2 cellular contexts compared by ENCODE assay signal in the genomic region with DNA sequence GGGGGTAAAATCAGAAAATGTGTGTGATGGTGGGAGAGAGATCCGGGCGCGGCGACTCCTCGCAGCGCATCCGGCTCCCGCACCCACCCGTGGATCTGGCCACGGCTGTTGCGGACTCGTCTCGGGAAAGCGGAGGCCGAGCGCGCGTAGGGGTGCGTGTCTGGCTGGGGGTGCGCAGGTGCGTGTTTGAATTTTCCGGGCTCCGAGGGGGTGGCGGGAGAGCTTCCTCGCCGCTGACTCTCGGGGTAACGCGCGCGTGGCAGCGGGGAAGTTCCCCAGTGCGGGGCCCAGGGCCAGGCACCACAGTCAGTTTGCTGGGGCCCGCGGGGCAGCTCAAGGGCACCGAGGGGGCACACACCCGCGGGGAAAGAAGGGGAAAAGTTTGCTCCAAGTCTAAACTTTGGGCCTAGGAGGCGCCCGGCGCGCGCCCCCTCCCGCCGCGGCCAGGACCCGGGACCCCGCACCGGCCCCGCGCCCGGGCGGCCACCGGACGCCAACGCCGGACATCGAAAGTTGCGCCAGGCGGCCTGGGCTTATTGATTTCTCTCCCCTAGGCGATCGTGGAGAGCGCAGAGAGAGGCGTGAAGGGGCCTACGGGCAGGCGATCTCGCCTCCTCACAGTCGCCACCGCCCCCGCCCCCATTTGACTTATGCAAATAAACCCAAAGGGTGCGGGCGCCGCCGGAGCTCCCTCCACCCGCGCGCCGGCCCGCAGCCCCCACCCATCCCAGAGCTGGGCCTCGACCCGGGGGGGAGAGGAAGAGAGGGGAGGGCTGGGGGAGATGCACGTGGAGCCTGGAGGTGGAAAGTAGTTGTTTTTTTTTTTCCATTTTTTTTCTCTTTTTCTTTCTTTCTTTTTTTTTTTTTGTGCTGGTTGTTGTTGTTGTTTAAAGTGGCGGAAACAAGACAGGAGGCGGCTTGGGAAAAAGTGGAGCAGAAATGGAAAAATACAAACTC.
A peak's percentile ranks its signal among the peaks of the same experiment; 100 is the strongest.
TF ChIP-seq lines count a peak whose summit lies in the region.

No MANE protein-coding gene starts in this region.

TF ChIP-seq in IMR-90, 13 proteins besides CTCF, POLR2A, EP300 and RAD21:
- TF ChIP-seq CHD1 (IDR thresholded peaks at IDR 0.05; ENCODE audit: low read depth, low read length) (0 out of 2 replicates have a peak, but pooled peaks have one; percentile 31), MXI1 (IDR thresholded peaks at IDR 0.05; ENCODE audit: borderline replicate concordance, low read depth, low read length) (no peak; the same call in 1 of the 2 replicates), ELK1 (IDR thresholded peaks at IDR 0.05; ENCODE audit: borderline replicate concordance, low read depth, low read length) (no peak), MAZ (IDR thresholded peaks at IDR 0.05; ENCODE audit: borderline replicate concordance, low read depth, low read length) (peak; percentile 20; the same call in 1 of the 2 replicates), MAFK (IDR thresholded peaks at IDR 0.05; ENCODE audit: low read depth, low read length) (no peak), CEBPB (IDR thresholded peaks at IDR 0.05; ENCODE audit: low read depth, low read length) (no peak), USF2 (IDR thresholded peaks at IDR 0.05; ENCODE audit: low read depth, low read length) (no peak), BHLHE40 (IDR thresholded peaks at IDR 0.05; ENCODE audit: low read depth, low read length) (no peak)

TF ChIP-seq in K562, 482 proteins besides CTCF, POLR2A, EP300 and RAD21 (continues in another document):
- TF ChIP-seq CEBPZ (IDR thresholded peaks at IDR 0.05; ENCODE audit: borderline replicate concordance, low read depth, low read length) (no peak), SOX6 (IDR thresholded peaks at IDR 0.05) (no peak), ZBTB9 (CRISPR knock-in tag; IDR thresholded peaks at IDR 0.05) (no peak), ZNF3 (CRISPR knock-in tag; IDR thresholded peaks at IDR 0.05) (no peak), EGR1 (conservative IDR thresholded peaks at IDR 0.05) (peak; percentile 68), ZNF668 (CRISPR knock-in tag; IDR thresholded peaks at IDR 0.05) (no peak), STAT5B (CRISPR knock-in tag; IDR thresholded peaks at IDR 0.05) (no peak), DIDO1 (tag; IDR thresholded peaks at IDR 0.05; ENCODE audit: low read depth) (no peak), FOSL1 (tag; conservative IDR thresholded peaks at IDR 0.05) (no peak), TOE1 (IDR thresholded peaks at IDR 0.05; ENCODE audit: borderline replicate concordance) (no peak), TOE1 (CRISPR knock-in tag; IDR thresholded peaks at IDR 0.05; ENCODE audit: borderline replicate concordance, low read depth) (no peak), ZNF764 (CRISPR knock-in tag; IDR thresholded peaks at IDR 0.05; ENCODE audit: low read depth) (no peak), ZNF347 (CRISPR knock-in tag; IDR thresholded peaks at IDR 0.05; ENCODE audit: low read depth) (no peak), HNRNPLL (IDR thresholded peaks at IDR 0.05; ENCODE audit: low read depth, low read length, poor library complexity, severe bottlenecking) (no peak), EWSR1 (IDR thresholded peaks at IDR 0.05; ENCODE audit: borderline replicate concordance, low read depth, partially characterized antibody) (no peak), ZNF274 (IDR thresholded peaks at IDR 0.05; ENCODE audit: borderline replicate concordance, low read depth, low read length) (no peak), MECOM (CRISPR knock-in tag; IDR thresholded peaks at IDR 0.05) (no peak), ILF3 (IDR thresholded peaks at IDR 0.05; ENCODE audit: borderline replicate concordance) (no peak), PCBP1 (IDR thresholded peaks at IDR 0.05; ENCODE audit: low read depth, low read length, poor library complexity, severe bottlenecking) (no peak), HDAC2 (IDR thresholded peaks at IDR 0.05) (no peak), POLR2AphosphoS5 (IDR thresholded peaks at IDR 0.05; ENCODE audit: control insufficient read depth, insufficient read depth, low read depth, low read length) (0 out of 2 replicates have a peak, but pooled peaks have one; percentile 20), ZBTB7A (IDR thresholded peaks at IDR 0.05; ENCODE audit: borderline replicate concordance, control insufficient read depth, low read depth, low read length) (peak; percentile 44; the same call in 1 of the 2 replicates), UBTF (IDR thresholded peaks at IDR 0.05; ENCODE audit: borderline replicate concordance in 1 of 2, low read depth in 2 of 2, low read length in 2 of 2) (no peak), TSHZ1 (CRISPR knock-in tag; IDR thresholded peaks at IDR 0.05) (no peak), DACH1 (IDR thresholded peaks at IDR 0.05; ENCODE audit: partially characterized antibody) (no peak), E2F6 (IDR thresholded peaks at IDR 0.05; ENCODE audit: borderline replicate concordance in 1 of 2, extremely low read depth in 1 of 2, insufficient read depth in 1 of 2, insufficient read length in 1 of 2, low read depth in 1 of 2, low read length in 1 of 2, poor library complexity in 1 of 2, severe bottlenecking in 1 of 2) (peak in 1 of 2 experiments; percentile 63), ZNF121 (CRISPR knock-in tag; conservative IDR thresholded peaks at IDR 0.05) (no peak), SRSF3 (IDR thresholded peaks at IDR 0.05; ENCODE audit: insufficient read depth, low read length) (no peak), ZNF12 (CRISPR knock-in tag; IDR thresholded peaks at IDR 0.05) (no peak), ZNF551 (CRISPR knock-in tag; IDR thresholded peaks at IDR 0.05) (no peak), PYGO2 (tag; IDR thresholded peaks at IDR 0.05) (no peak), ZFX (CRISPR knock-in tag; IDR thresholded peaks at IDR 0.05) (peak; percentile 73), ZNF316 (IDR thresholded peaks at IDR 0.05) (peak; percentile 22; the same call in 1 of the 2 replicates)
- TF ChIP-seq, protein P1, sequence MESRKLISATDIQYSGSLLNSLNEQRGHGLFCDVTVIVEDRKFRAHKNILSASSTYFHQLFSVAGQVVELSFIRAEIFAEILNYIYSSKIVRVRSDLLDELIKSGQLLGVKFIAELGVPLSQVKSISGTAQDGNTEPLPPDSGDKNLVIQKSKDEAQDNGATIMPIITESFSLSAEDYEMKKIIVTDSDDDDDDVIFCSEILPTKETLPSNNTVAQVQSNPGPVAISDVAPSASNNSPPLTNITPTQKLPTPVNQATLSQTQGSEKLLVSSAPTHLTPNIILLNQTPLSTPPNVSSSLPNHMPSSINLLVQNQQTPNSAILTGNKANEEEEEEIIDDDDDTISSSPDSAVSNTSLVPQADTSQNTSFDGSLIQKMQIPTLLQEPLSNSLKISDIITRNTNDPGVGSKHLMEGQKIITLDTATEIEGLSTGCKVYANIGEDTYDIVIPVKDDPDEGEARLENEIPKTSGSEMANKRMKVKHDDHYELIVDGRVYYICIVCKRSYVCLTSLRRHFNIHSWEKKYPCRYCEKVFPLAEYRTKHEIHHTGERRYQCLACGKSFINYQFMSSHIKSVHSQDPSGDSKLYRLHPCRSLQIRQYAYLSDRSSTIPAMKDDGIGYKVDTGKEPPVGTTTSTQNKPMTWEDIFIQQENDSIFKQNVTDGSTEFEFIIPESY (CRISPR knock-in tag; IDR thresholded peaks at IDR 0.05) = no peak
- TF ChIP-seq, protein P2, sequence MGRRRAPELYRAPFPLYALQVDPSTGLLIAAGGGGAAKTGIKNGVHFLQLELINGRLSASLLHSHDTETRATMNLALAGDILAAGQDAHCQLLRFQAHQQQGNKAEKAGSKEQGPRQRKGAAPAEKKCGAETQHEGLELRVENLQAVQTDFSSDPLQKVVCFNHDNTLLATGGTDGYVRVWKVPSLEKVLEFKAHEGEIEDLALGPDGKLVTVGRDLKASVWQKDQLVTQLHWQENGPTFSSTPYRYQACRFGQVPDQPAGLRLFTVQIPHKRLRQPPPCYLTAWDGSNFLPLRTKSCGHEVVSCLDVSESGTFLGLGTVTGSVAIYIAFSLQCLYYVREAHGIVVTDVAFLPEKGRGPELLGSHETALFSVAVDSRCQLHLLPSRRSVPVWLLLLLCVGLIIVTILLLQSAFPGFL (CRISPR knock-in tag; IDR thresholded peaks at IDR 0.05) = no peak
- TF ChIP-seq, protein P3, sequence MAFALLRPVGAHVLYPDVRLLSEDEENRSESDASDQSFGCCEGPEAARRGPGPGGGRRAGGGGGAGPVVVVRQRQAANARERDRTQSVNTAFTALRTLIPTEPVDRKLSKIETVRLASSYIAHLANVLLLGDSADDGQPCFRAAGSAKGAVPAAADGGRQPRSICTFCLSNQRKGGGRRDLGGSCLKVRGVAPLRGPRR (CRISPR knock-in tag; IDR thresholded peaks at IDR 0.05) = no peak
- TF ChIP-seq, protein P4, sequence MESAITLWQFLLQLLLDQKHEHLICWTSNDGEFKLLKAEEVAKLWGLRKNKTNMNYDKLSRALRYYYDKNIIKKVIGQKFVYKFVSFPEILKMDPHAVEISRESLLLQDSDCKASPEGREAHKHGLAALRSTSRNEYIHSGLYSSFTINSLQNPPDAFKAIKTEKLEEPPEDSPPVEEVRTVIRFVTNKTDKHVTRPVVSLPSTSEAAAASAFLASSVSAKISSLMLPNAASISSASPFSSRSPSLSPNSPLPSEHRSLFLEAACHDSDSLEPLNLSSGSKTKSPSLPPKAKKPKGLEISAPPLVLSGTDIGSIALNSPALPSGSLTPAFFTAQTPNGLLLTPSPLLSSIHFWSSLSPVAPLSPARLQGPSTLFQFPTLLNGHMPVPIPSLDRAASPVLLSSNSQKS (CRISPR knock-in tag; IDR thresholded peaks at IDR 0.05) = no peak
